ENCODE assay signal across 12 cellular contexts in the genomic region with DNA sequence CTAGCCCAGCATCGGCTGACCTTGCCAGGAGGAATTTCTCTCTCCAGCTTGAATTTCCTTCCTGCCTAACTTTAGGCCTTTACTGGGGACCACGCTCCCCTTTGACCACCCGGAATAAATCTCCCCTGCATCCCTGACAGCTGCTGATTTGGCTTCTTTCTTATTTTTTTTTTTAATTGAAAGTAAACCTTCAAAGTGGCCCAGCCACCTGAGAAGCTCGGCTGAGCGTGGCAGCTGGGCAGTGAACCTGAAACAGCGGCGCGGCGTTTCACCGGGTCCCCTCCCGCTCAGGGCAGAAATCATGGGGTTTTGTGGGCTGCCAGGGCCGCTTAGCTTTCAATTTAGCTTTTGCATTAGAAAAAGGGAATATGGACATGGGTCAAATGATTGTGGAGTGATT. TPM values are rescaled to one million over a fixed set of nuclear protein-coding genes. Genes with fewer than 3 reads are reported as not detected.
A peak's percentile ranks its signal among the peaks of the same experiment; 100 is the strongest.
DNase-seq lines count a peak whose midpoint lies in the region; ATAC-seq and TF ChIP-seq lines count a peak whose summit lies in the region.
"Had no signal": no experiment of that assay in that cellular context is flagged by ENCODE, and none has a peak within 500 bp of the region (broad histone marks: within the 10 kb centered on the region; RNA-seq: fewer than 3 reads in every experiment).

No MANE protein-coding gene starts in this region.

- intact Hi-C loops in sigmoid colon (cut with DNase I), result no loop called here

- no peak for DNase-seq in erythroblast (lab: John Stamatoyannopoulos, UW)
- no peak for DNase-seq in sigmoid colon
- DNase-seq in BE2C, result no peak
- DNase-seq: ovary had no signal

- H3K36me3 Mint-ChIP-seq in nephron (ENCODE audit: low read depth), result no peaks in the 10 kb centered on the region
- H3K36me3 Mint-ChIP-seq: activated naive CD4-positive, alpha-beta T cell treated with anti-CD3 and anti-CD28 coated beads, Interleukin-2, amount 50 U/mL, for 24 hours had no signal

- TF ChIP-seq CTCF in nephron (IDR thresholded peaks at IDR 0.05; ENCODE audit: unreplicated experiment in 3 of 3) (no peak), sigmoid colon (IDR thresholded peaks at IDR 0.05) (no peak), BE2C (IDR thresholded peaks at IDR 0.05; ENCODE audit: low read depth, low read length) (no peak)

- peak overlapping the region; percentile 88 for H3K27ac Mint-ChIP-seq in nephron
- H3K27ac Mint-ChIP-seq: activated naive CD4-positive, alpha-beta T cell treated with anti-CD3 and anti-CD28 coated beads, Interleukin-2, amount 50 U/mL, for 24 hours had no signal

- H3K4me1 Mint-ChIP-seq in nephron, result peaks cover 23% of the 10 kb centered on the region

- H3K9me3 Mint-ChIP-seq in nephron, result peaks cover 3% of the 10 kb centered on the region
- H3K9me3 Mint-ChIP-seq: activated naive CD4-positive, alpha-beta T cell treated with anti-CD3 and anti-CD28 coated beads, Interleukin-2, amount 50 U/mL, for 24 hours had no signal

- H3K4me3 ChIP-seq in sigmoid colon (no peak overlapping the region), BE2C (ENCODE audit: low read depth, low read length) (no peak overlapping the region)
- H3K4me3 ChIP-seq: HAP-1, ovary had no signal

- H3K4me3 Mint-ChIP-seq in nephron, result peak overlapping the region; percentile 18 to 55 (median 44)
- H3K4me3 Mint-ChIP-seq: activated naive CD4-positive, alpha-beta T cell treated with anti-CD3 and anti-CD28 coated beads, Interleukin-2, amount 50 U/mL, for 24 hours had no signal

- WGBS in sigmoid colon, 2 donors, result 76 to 87% methylated on average over 12 of the region's 12 CpGs

- H3K36me3 ChIP-seq in sigmoid colon (no peaks in the 10 kb centered on the region), BE2C (no peaks in the 10 kb centered on the region)
- H3K36me3 ChIP-seq: HAP-1, ovary had no signal

- H3K4me1 ChIP-seq in sigmoid colon (no peaks in the 10 kb centered on the region), BE2C (no peaks in the 10 kb centered on the region)
- H3K4me1 ChIP-seq: HAP-1 had no signal

- no peaks in the 10 kb centered on the region for H3K27me3 Mint-ChIP-seq in nephron (ENCODE audit: low read depth)

- TF ChIP-seq EP300 in sigmoid colon (IDR thresholded peaks at IDR 0.05), result no peak

- no peak overlapping the region for H3K27ac ChIP-seq in sigmoid colon
- H3K27ac ChIP-seq: ovary had no signal

- no peak for TF ChIP-seq POLR2A in erythroblast (IDR thresholded peaks at IDR 0.05; ENCODE audit: low read length)
- TF ChIP-seq POLR2A in sigmoid colon (IDR thresholded peaks at IDR 0.05), result no peak

- ATAC-seq in GM18868 (IDR thresholded peaks at IDR 0.05; ENCODE audit: unreplicated experiment) (peak; percentile 61), GM21576 (IDR thresholded peaks at IDR 0.05; ENCODE audit: unreplicated experiment) (peak; percentile 59), HG03571 (IDR thresholded peaks at IDR 0.05; ENCODE audit: unreplicated experiment) (peak; percentile 45), HG02623 (IDR thresholded peaks at IDR 0.05; ENCODE audit: unreplicated experiment) (no peak)

- H3K27me3 ChIP-seq in sigmoid colon (no peaks in the 10 kb centered on the region), BE2C (no peaks in the 10 kb centered on the region)
- H3K27me3 ChIP-seq: ovary had no signal

- H3K9me3 ChIP-seq in sigmoid colon, result no peaks in the 10 kb centered on the region
- no peaks in the 10 kb centered on the region for H3K9me3 ChIP-seq in BE2C
- H3K9me3 ChIP-seq: HAP-1, ovary had no signal

RNA-seq across cellular contexts. Expression of a gene that starts 32.0 kb away (rescaled TPM):
- under 1 TPM in 1 of 4 donors, not detected in 3; under 0.01 TPM for total RNA-seq in sigmoid colon
- polyA plus RNA-seq in sigmoid colon, result under 1 TPM in 1 of 3 donors, not detected in 2; 0.01 TPM
- not detected for polyA plus RNA-seq in BE2C (2012; ENCODE audit: insufficient read depth, insufficient read length, low read depth)
- total RNA-seq: LHCN-M2, ovary had no signal
